In the genomic region with DNA sequence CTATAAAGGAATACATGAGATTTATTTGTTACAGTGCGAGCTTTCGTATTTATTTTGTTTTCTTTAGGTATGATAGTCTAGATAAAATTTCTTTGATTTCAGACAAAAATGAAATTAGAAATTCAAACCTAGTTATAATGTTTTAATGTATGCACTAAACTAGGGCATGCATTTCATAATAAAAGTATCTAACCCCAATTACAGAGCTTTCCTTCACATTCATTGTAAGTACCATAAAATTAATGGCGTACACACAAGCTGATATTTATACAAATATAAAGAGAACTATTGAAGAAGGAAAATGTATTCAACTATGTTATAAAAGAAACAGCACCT, we compare ENCODE assay signal across 11 cellular contexts.
DNase-seq lines count a peak whose midpoint lies in the region; ATAC-seq and TF ChIP-seq lines count a peak whose summit lies in the region.
"Had no signal": no experiment of that assay in that cellular context is flagged by ENCODE, and none has a peak within 500 bp of the region (broad histone marks: within the 10 kb centered on the region; RNA-seq: fewer than 3 reads in every experiment).

No MANE protein-coding gene starts in this region.

- TF ChIP-seq CTCF in Loucy (conservative IDR thresholded peaks at IDR 0.05; ENCODE audit: low read length) = no peak
- no peak for TF ChIP-seq CTCF in mammary epithelial cell (conservative IDR thresholded peaks at IDR 0.05 in 1 of 2, IDR thresholded peaks at IDR 0.05 in 1 of 2; ENCODE audit: extremely low read depth in 1 of 2, insufficient read depth in 1 of 2, low read depth in 1 of 2, low read length in 2 of 2)
- peak; percentile 29 for TF ChIP-seq CTCF in neural crest cell (conservative IDR thresholded peaks at IDR 0.05)
- TF ChIP-seq CTCF in foreskin keratinocyte (conservative IDR thresholded peaks at IDR 0.05) = no peak

- H3K27me3 ChIP-seq in CD4-positive, alpha-beta memory T cell (ENCODE audit: insufficient read depth, low read length) = no peaks in the 10 kb centered on the region
- H3K27me3 ChIP-seq in Loucy (ENCODE audit: insufficient read depth, low read length, poor library complexity, severe bottlenecking) (no peaks in the 10 kb centered on the region), mammary epithelial cell (ENCODE audit: insufficient read depth, low read length) (no peaks in the 10 kb centered on the region), foreskin keratinocyte (peaks cover 6% of the 10 kb centered on the region)
- H3K27me3 ChIP-seq: cardiac muscle cell, ovary had no signal

- H3K4me3 Mint-ChIP-seq in CD4-positive, alpha-beta memory T cell = peak overlapping the region in 6 of 8 donors; percentile 63 to 88 (median 76)
- no peak overlapping the region for H3K4me3 Mint-ChIP-seq in neural crest cell

- CTCF ChIA-PET in CD4-positive, alpha-beta memory T cell (lab: Charles Lee; ENCODE audit: partially characterized antibody) = interaction anchor here (0.7 to 3.5 kb wide), 33 partner anchors 9 to 1078 kb away, joined by 3 to 58 read pairs (median 4); no protein-coding TSS in a partner anchor
- CTCF ChIA-PET in mammary epithelial cell (lab: Charles Lee; ENCODE audit: low non-redundant PET) = interaction anchor here (0.7 to 0.8 kb wide), 2 partner anchors 35 to 1078 kb away, joined by 4 to 9 read pairs; no protein-coding TSS in a partner anchor

- dilution Hi-C loops in mammary epithelial cell (cut with HindIII; ENCODE audit: low sequenced_read_pairs) = no loop called here

- peaks cover 3 to 6% of the 10 kb centered on the region in 2 donors for H3K27me3 Mint-ChIP-seq in CD4-positive, alpha-beta memory T cell
- H3K27me3 Mint-ChIP-seq in neural crest cell (ENCODE audit: low read depth) = no peaks in the 10 kb centered on the region

- DNase-seq in CD4-positive, alpha-beta memory T cell = no peak
- no peak for DNase-seq in mammary epithelial cell
- no peak for DNase-seq in neural crest cell (ENCODE audit: low read depth, low spot score)
- no peak for DNase-seq in RPMI8226
- no peak for DNase-seq in NCI-H345 treated with DMSO at 0.1 percent for 48 hours (lab: John Stamatoyannopoulos, UW; ENCODE audit: unreplicated experiment)
- DNase-seq in foreskin keratinocyte = no peak
- no peak for DNase-seq in GDM1 (lab: John Stamatoyannopoulos, UW)

- intact Hi-C loops in CD4-positive, alpha-beta memory T cell (cut with micrococcal nuclease) = loop anchor here (2.0 kb wide), 2 partner anchors 308 to 748 kb away; no protein-coding TSS in a partner anchor
- intact Hi-C loops in mammary epithelial cell (cut with micrococcal nuclease) = loop anchor here (1.0 to 10.0 kb wide), 5 partner anchors 310 to 1078 kb away; no protein-coding TSS in a partner anchor

- H3K4me1 ChIP-seq in CD4-positive, alpha-beta memory T cell (ENCODE audit: insufficient read depth, low read length) = peaks cover 10% of the 10 kb centered on the region
- H3K4me1 ChIP-seq in Loucy (ENCODE audit: insufficient read depth, low read length, poor library complexity, severe bottlenecking) = peaks cover 19% of the 10 kb centered on the region
- no peaks in the 10 kb centered on the region for H3K4me1 ChIP-seq in mammary epithelial cell (ENCODE audit: insufficient read depth, low read length)
- H3K4me1 ChIP-seq in foreskin keratinocyte = no peaks in the 10 kb centered on the region

- no peaks in the 10 kb centered on the region for H4K20me1 ChIP-seq in Loucy (ENCODE audit: insufficient read depth, low read length, poor library complexity, severe bottlenecking)
- no peaks in the 10 kb centered on the region for H4K20me1 ChIP-seq in mammary epithelial cell (ENCODE audit: insufficient read depth, low read length)

- no peak overlapping the region for H3K27ac ChIP-seq in CD4-positive, alpha-beta memory T cell (ENCODE audit: low read depth, low read length)
- H3K27ac ChIP-seq in mammary epithelial cell (ENCODE audit: insufficient read depth, low read depth, low read length) (no peak overlapping the region), foreskin keratinocyte (no peak overlapping the region)
- H3K27ac ChIP-seq: cardiac muscle cell, ovary had no signal

- H3K9me3 ChIP-seq in CD4-positive, alpha-beta memory T cell (ENCODE audit: control insufficient read depth in 1 of 2, low read length in 2 of 2) = no peaks in the 10 kb centered on the region
- H3K9me3 ChIP-seq in Loucy (ENCODE audit: insufficient read depth, low read depth, low read length) (no peaks in the 10 kb centered on the region), mammary epithelial cell (replicated peaks; ENCODE audit: insufficient read depth, low read length) (no peaks in the 10 kb centered on the region)
- H3K9me3 ChIP-seq: ovary had no signal

- in situ Hi-C loops in mammary epithelial cell (cut with MboI; ENCODE audit: low sequenced_read_pairs in 2 of 2) = loop anchor here (10.0 to 25.0 kb wide), 3 partner anchors 750 to 1087 kb away; no protein-coding TSS in a partner anchor

- H2AFZ ChIP-seq in Loucy (ENCODE audit: low read length) (peak overlapping the region; percentile 78; the same call in 1 of the 2 replicates), mammary epithelial cell (ENCODE audit: low read depth, low read length) (no peak overlapping the region)

- ATAC-seq in foreskin keratinocyte = no peak

- 27% methylated on average over 3 of the region's 3 CpGs for WGBS in mammary epithelial cell (ENCODE audit: low coverage, missing lambda C conversion rate)

- no TSS peak for BruUV-seq in mammary epithelial cell (replicated peaks; lab: Mats Ljungman, UMichigan)

- H3K4me2 ChIP-seq in Loucy (ENCODE audit: low read depth, low read length, poor library complexity, severe bottlenecking) (peak overlapping the region; percentile 35), mammary epithelial cell (ENCODE audit: insufficient read depth, low read depth, low read length) (peak overlapping the region; percentile 92)

- H3K79me2 ChIP-seq in Loucy (ENCODE audit: insufficient read depth, low read length) = no peaks in the 10 kb centered on the region
- H3K79me2 ChIP-seq in mammary epithelial cell (ENCODE audit: insufficient read depth, low read length) = no peaks in the 10 kb centered on the region

- no peaks in the 10 kb centered on the region for H3K36me3 Mint-ChIP-seq in CD4-positive, alpha-beta memory T cell
- H3K36me3 Mint-ChIP-seq in neural crest cell (ENCODE audit: low read depth) = no peaks in the 10 kb centered on the region
- H3K36me3 Mint-ChIP-seq: stimulated activated naive B cell treated with anti-CD40 and anti-IgM and Interleukin-4, amounts not matched to agents 10 μg/mL and 1 μg/mL and 100 μg/mL, for 72 hours had no signal

- H3K4me3 ChIP-seq in CD4-positive, alpha-beta memory T cell (ENCODE audit: low read length in 2 of 2) = no peak overlapping the region
- H3K4me3 ChIP-seq in Loucy (ENCODE audit: low read length, poor library complexity, severe bottlenecking) (peak overlapping the region; percentile 48), mammary epithelial cell (replicated peaks in 1 of 3; ENCODE audit: insufficient read depth in 1 of 3, low read depth in 2 of 3, low read length in 3 of 3) (no peak overlapping the region)

- no peaks in the 10 kb centered on the region for H3K36me3 ChIP-seq in CD4-positive, alpha-beta memory T cell (ENCODE audit: insufficient read depth, low read length)
- no peaks in the 10 kb centered on the region for H3K36me3 ChIP-seq in Loucy (ENCODE audit: insufficient read depth, low read length)
- H3K36me3 ChIP-seq in mammary epithelial cell (ENCODE audit: insufficient read depth, low read length) = no peaks in the 10 kb centered on the region
- H3K36me3 ChIP-seq: cardiac muscle cell, ovary had no signal

- no peaks in the 10 kb centered on the region for H3F3A ChIP-seq in Loucy (ENCODE audit: low read depth)

- H3K9me2 ChIP-seq in Loucy (replicated peaks; ENCODE audit: low read depth, low read length) = no peaks in the 10 kb centered on the region

- H3K9me3 Mint-ChIP-seq in CD4-positive, alpha-beta memory T cell = no peaks in the 10 kb centered on the region
- H3K9me3 Mint-ChIP-seq in neural crest cell = peaks cover 2% of the 10 kb centered on the region
- H3K9me3 Mint-ChIP-seq: stimulated activated naive B cell treated with anti-CD40 and anti-IgM and Interleukin-4, amounts not matched to agents 10 μg/mL and 1 μg/mL and 100 μg/mL, for 72 hours had no signal

- no peak overlapping the region for H3K9ac ChIP-seq in Loucy (ENCODE audit: low read depth, low read length, poor library complexity, severe bottlenecking)
- no peak overlapping the region for H3K9ac ChIP-seq in mammary epithelial cell (ENCODE audit: insufficient read depth, low read length)

- H3K4me1 Mint-ChIP-seq in CD4-positive, alpha-beta memory T cell = peaks cover 7 to 12% (median 9%) of the 10 kb centered on the region in 4 donors
- H3K4me1 Mint-ChIP-seq in neural crest cell = peaks cover 21% of the 10 kb centered on the region

- POLR2A ChIA-PET in CD4-positive, alpha-beta memory T cell (lab: Charles Lee; ENCODE audit: partially characterized antibody) = interaction anchor here (0.7 kb wide), 1 partner anchor 359 kb away, joined by 3 read pairs; no protein-coding TSS in a partner anchor

- H3K27ac Mint-ChIP-seq in CD4-positive, alpha-beta memory T cell = no peak overlapping the region
- no peak overlapping the region for H3K27ac Mint-ChIP-seq in neural crest cell (ENCODE audit: unreplicated experiment)
- H3K27ac Mint-ChIP-seq: stimulated activated naive B cell treated with anti-CD40 and anti-IgM and Interleukin-4, amounts not matched to agents 10 μg/mL and 1 μg/mL and 100 μg/mL, for 72 hours had no signal
